30 cellular contexts compared by ENCODE assay signal in the genomic region with DNA sequence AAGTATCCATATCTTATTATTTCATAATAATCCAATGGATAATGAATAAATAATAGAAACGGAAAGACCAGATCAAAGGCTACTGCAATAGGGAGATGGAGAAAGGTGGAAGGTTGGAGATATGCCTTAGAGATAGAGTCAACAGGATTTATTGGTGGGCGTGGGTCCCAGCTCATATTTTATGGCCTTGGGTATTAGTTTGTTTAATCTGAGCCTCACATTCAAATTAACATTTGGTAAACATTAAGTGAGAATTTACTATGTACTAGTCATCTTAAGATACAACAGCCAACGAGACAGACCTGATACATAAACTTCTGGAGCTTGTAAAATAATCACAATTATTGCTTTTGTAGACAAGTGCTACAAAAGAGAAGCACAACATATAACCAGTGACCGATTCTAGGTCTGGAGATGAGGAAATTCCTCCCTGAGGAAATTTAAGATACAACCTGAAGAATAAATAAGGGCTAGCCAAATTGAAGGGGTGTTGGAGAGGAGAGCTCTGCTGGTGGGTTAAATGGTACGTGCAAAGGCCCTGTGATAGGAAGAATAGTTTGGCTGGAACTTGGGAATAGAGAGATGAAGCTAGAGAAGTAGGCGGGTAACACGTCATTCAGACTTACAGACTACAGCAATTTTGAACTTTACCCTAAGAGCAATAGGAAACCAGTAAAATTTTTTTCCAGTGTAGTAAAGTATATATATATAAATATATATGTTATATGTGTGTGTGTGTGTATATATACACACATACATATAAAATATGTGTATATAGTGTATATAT. TPM values are rescaled to one million over a fixed set of nuclear protein-coding genes. Genes with fewer than 3 reads are reported as not detected.
"Had no signal": no experiment of that assay in that cellular context is flagged by ENCODE, and none has a peak within 500 bp of the region (broad histone marks: within the 10 kb centered on the region; RNA-seq: fewer than 3 reads in every experiment).

No MANE protein-coding gene starts in this region.

- H3K4me1 ChIP-seq: ascending aorta, body of pancreas, SJCRH30 had no signal

- H3K9me3 Mint-ChIP-seq: activated CD4-positive, alpha-beta memory T cell treated with anti-CD3 and anti-CD28 coated beads, Interleukin-2, amount 10 ng/mL, durations not matched to agents 7 days and 5 days; activated CD4-positive, alpha-beta T cell treated with anti-CD3 and anti-CD28 coated beads, Interleukin-2, amount 10 ng/mL, durations not matched to agents 7 days and 5 days; activated naive CD4-positive, alpha-beta T cell treated with anti-CD3 and anti-CD28 coated beads, Interleukin-2, amount 50 U/mL, for 72 hours; activated naive CD8-positive, alpha-beta T cell treated with anti-CD3 and anti-CD28 coated beads, Interleukin-2, amount 50 U/mL, for 24 hours had no signal

- H3K27me3 ChIP-seq: ascending aorta, body of pancreas, Peyer's patch, SJCRH30 had no signal

- FAIRE-seq: bronchial epithelial cell had no signal

- H3K4me3 ChIP-seq: ascending aorta, body of pancreas, Peyer's patch, SJCRH30 had no signal

- H3K27ac ChIP-seq: ascending aorta, body of pancreas, RWPE1, SJCRH30, VCaP had no signal

- H3K4me2 ChIP-seq: SK-N-SH had no signal

- H3K4me1 Mint-ChIP-seq: activated CD4-positive, alpha-beta memory T cell treated with anti-CD3 and anti-CD28 coated beads, Interleukin-2, amount 10 ng/mL, durations not matched to agents 7 days and 5 days; activated CD4-positive, alpha-beta T cell treated with anti-CD3 and anti-CD28 coated beads, Interleukin-2, amount 10 ng/mL, durations not matched to agents 7 days and 5 days; activated naive CD8-positive, alpha-beta T cell treated with anti-CD3 and anti-CD28 coated beads, Interleukin-2, amount 50 U/mL, for 24 hours had no signal

- DNase-seq: activated CD4-positive, alpha-beta memory T cell treated with anti-CD3 and anti-CD28 coated beads, Interleukin-2, amount 10 ng/mL, durations not matched to agents 7 days and 5 days; activated CD4-positive, alpha-beta T cell treated with anti-CD3 and anti-CD28 coated beads, Interleukin-2, amount 10 ng/mL, durations not matched to agents 7 days and 5 days; activated CD4-positive, CD25-positive, alpha-beta regulatory T cell; activated naive CD4-positive, alpha-beta T cell treated with Interleukin-2 at 50 U/mL for 16 hours; activated naive CD8-positive, alpha-beta T cell treated with anti-CD3 and anti-CD28 coated beads, Interleukin-2, amount 50 U/mL, for 24 hours; amniotic stem cell; body of pancreas; central memory CD4-positive, alpha-beta T cell; Kasumi-1; NCI-H1092; NCI-H1417; NCI-H1694 treated with DMSO at 0.1 percent for 48 hours; NCI-H2029 treated with DMSO at 0.1 percent for 48 hours; NCI-H345; NCI-H510A; NCI-H526 treated with DMSO at 0.1 percent for 48 hours; NK-92 treated with Interleukin-12 subunit alpha and Interleukin-12 subunit beta, amount 100 ng/mL, for 24 hours; OCI-M1; Peyer's patch; Right ventricle myocardium superior; SJCRH30; SK-N-SH; T-helper 1 cell had no signal

- ATAC-seq: activated naive CD4-positive, alpha-beta T cell treated with anti-CD3 and anti-CD28 coated beads, Interleukin-2, amount 50 U/mL, for 72 hours; activated naive CD8-positive, alpha-beta T cell treated with anti-CD3 and anti-CD28 coated beads, Interleukin-2, amount 50 U/mL, for 24 hours; body of pancreas had no signal

- H3K9me3 ChIP-seq: ascending aorta, body of pancreas, Peyer's patch, SJCRH30, SK-N-SH had no signal

- H3K36me3 ChIP-seq: ascending aorta, Peyer's patch, SJCRH30 had no signal

- H3K36me3 Mint-ChIP-seq: activated naive CD4-positive, alpha-beta T cell treated with anti-CD3 and anti-CD28 coated beads, Interleukin-2, amount 50 U/mL, for 72 hours had no signal

- H3K9ac ChIP-seq: SK-N-SH had no signal

- H3K27me3 Mint-ChIP-seq: activated naive CD8-positive, alpha-beta T cell treated with anti-CD3 and anti-CD28 coated beads, Interleukin-2, amount 50 U/mL, for 24 hours had no signal

- H3K27ac Mint-ChIP-seq: activated CD4-positive, alpha-beta memory T cell treated with anti-CD3 and anti-CD28 coated beads, Interleukin-2, amount 10 ng/mL, durations not matched to agents 7 days and 5 days; activated CD4-positive, alpha-beta T cell treated with anti-CD3 and anti-CD28 coated beads, Interleukin-2, amount 10 ng/mL, durations not matched to agents 7 days and 5 days; activated naive CD4-positive, alpha-beta T cell treated with anti-CD3 and anti-CD28 coated beads, Interleukin-2, amount 50 U/mL, for 72 hours; activated naive CD8-positive, alpha-beta T cell treated with anti-CD3 and anti-CD28 coated beads, Interleukin-2, amount 50 U/mL, for 24 hours had no signal

- H3K4me3 Mint-ChIP-seq: activated CD4-positive, alpha-beta memory T cell treated with anti-CD3 and anti-CD28 coated beads, Interleukin-2, amount 10 ng/mL, durations not matched to agents 7 days and 5 days; activated CD4-positive, alpha-beta T cell treated with anti-CD3 and anti-CD28 coated beads, Interleukin-2, amount 10 ng/mL, durations not matched to agents 7 days and 5 days; activated naive CD8-positive, alpha-beta T cell treated with anti-CD3 and anti-CD28 coated beads, Interleukin-2, amount 50 U/mL, for 24 hours had no signal

RNA-seq across cellular contexts. Expression of a gene that starts 16.1 kb away (rescaled TPM):
- total RNA-seq: activated CD4-positive, alpha-beta T cell treated with anti-CD3 and anti-CD28 coated beads, Interleukin-2, amount 10 ng/mL, durations not matched to agents 7 days and 5 days had no signal

RNA-seq across cellular contexts. Expression of a gene that starts 24.7 kb away (rescaled TPM):
- total RNA-seq: Right ventricle myocardium superior, SJCRH30 had no signal

RNA-seq across cellular contexts. Expression of a gene that starts 44.7 kb away (rescaled TPM):
- total RNA-seq: ascending aorta, body of pancreas, bronchial epithelial cell, chondrocyte, MCF 10A had no signal
- polyA plus RNA-seq: SK-N-SH had no signal
